Comparison of ENCODE assay signal across 8 cellular contexts in the genomic region with DNA sequence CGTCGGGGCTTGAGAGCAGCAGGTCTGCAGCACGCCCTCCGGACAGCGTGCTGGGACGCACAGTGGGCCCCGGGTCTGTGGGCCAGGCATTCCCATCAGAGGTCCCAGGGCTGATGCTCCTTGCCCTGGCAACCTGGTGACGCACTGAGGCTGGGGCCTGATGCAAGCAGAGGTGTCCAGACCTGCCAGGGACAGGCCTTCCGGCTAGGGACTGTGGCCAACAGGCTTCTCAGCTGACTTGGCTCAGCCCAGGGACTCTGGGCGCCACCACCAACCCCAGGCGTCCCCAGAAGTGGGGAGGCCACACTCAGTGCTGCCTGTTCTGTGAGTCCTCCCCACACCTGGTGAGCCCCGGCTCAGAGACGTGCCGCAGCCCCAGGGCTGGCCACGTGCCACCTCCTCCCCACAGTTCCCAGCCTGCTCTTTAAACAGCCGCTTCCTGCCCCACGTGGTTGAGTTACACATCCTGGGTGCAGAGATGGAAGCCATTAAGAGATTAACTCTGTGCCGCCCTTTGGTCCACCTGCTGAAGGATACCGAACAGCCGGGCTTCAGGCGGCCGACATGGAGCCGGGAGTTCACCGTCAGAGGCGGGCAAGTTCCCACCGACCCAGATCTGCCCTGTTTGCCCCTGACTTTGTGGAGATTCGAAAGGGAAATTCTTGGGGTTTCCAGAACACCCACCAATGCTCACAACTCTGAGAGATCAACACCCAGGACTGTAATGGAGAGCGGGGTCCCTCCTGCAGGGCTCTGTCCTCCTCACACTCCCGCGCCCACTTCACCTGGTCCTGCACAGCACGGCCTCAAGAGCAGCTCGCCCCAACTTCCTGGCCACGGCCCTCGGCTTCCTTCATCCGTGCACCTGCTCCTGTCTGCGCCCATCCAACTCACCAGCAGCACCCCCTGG. TPM values are rescaled to one million over a fixed set of nuclear protein-coding genes. Genes with fewer than 3 reads are reported as not detected.
DNase-seq lines count a peak whose midpoint lies in the region; ATAC-seq, FAIRE-seq and TF ChIP-seq lines count a peak whose summit lies in the region.

No MANE protein-coding gene starts in this region.

- DNase-seq in SHP77 treated with DMSO at 0.1 percent for 48 hours (lab: John Stamatoyannopoulos, UW) (peak; percentile 69), mammary epithelial cell (peak; percentile 89), H54 (ENCODE audit: insufficient read length, low spot score) (no peak), GM13976 (ENCODE audit: low spot score) (no peak)
- peak; percentile 34 to 87 (median 60) for DNase-seq in naive thymus-derived CD8-positive, alpha-beta T cell

- FAIRE-seq in H54 (lab: Jason Lieb, UNC): no peak

- peak overlapping the region in 10 of 11 experiments; percentile 5 to 93 (median 64); a peak in 18 of 22 replicates for H3K4me2 ChIP-seq in BLaER1 treated with 17β-estradiol and CSF1 and Interleukin-3, amounts not matched to agents 10 nM and 100 nM
- H3K4me2 ChIP-seq in mammary epithelial cell (ENCODE audit: insufficient read depth, low read depth, low read length): no peak overlapping the region

- in situ Hi-C loops in mammary epithelial cell (cut with MboI; ENCODE audit: low sequenced_read_pairs in 2 of 2): loop anchor here in 1 of 2 donors (10.0 kb wide), 1 partner anchor 147 kb away; no protein-coding TSS in a partner anchor
- in situ Hi-C loops in GM13976 (cut with MboI; ENCODE audit: low sequenced_read_pairs, unreplicated experiment): loop anchor here (25.0 kb wide), 1 partner anchor 430 kb away; no protein-coding TSS in a partner anchor

- TF ChIP-seq CTCF in mammary epithelial cell (conservative IDR thresholded peaks at IDR 0.05 in 1 of 2, IDR thresholded peaks at IDR 0.05 in 1 of 2; ENCODE audit: extremely low read depth in 1 of 2, insufficient read depth in 1 of 2, low read depth in 1 of 2, low read length in 2 of 2): no peak
- TF ChIP-seq CTCF in GM13976 (IDR thresholded peaks at IDR 0.05; ENCODE audit: borderline replicate concordance, control extremely low read depth, extremely low read depth, insufficient read depth, missing control alignments): no peak

- 48% methylated on average over 32 of the region's 36 CpGs for WGBS in mammary epithelial cell (ENCODE audit: low coverage, missing lambda C conversion rate)

- no peak for TF ChIP-seq POLR2A in H54 (IDR thresholded peaks at IDR 0.05; ENCODE audit: low read depth, low read length)

- no peaks in the 10 kb centered on the region for H3K36me3 Mint-ChIP-seq in naive thymus-derived CD8-positive, alpha-beta T cell

- peaks cover 0 to 43% (median 16%) of the 10 kb centered on the region in 11 experiments; a peak in 11 of 22 replicates for H3K36me3 ChIP-seq in BLaER1 treated with 17β-estradiol and CSF1 and Interleukin-3, amounts not matched to agents 10 nM and 100 nM
- H3K36me3 ChIP-seq in mammary epithelial cell (ENCODE audit: insufficient read depth, low read length): peaks cover 23% of the 10 kb centered on the region

- peak overlapping the region; percentile 28 to 84 (median 77) for H3K4me3 Mint-ChIP-seq in naive thymus-derived CD8-positive, alpha-beta T cell

- H3K9me3 ChIP-seq in BLaER1 treated with 17β-estradiol and CSF1 and Interleukin-3, amounts not matched to agents 10 nM and 100 nM (replicated peaks in 1 of 11): no peaks in the 10 kb centered on the region
- no peaks in the 10 kb centered on the region for H3K9me3 ChIP-seq in mammary epithelial cell (replicated peaks; ENCODE audit: insufficient read depth, low read length)

- peaks cover 29 to 63% (median 46%) of the 10 kb centered on the region in 4 donors for H3K4me1 Mint-ChIP-seq in naive thymus-derived CD8-positive, alpha-beta T cell

- H3K9ac ChIP-seq in BLaER1 treated with 17β-estradiol and CSF1 and Interleukin-3, amounts not matched to agents 10 nM and 100 nM: peak overlapping the region in 1 of 11 experiments; percentile 44; a peak in 3 of 22 replicates
- H3K9ac ChIP-seq in mammary epithelial cell (ENCODE audit: insufficient read depth, low read length): no peak overlapping the region

- peaks cover 7 to 83% (median 61%) of the 10 kb centered on the region in 10 experiments; a peak in 18 of 20 replicates for H3K4me1 ChIP-seq in BLaER1 treated with 17β-estradiol and CSF1 and Interleukin-3, amounts not matched to agents 10 nM and 100 nM
- peaks cover 27% of the 10 kb centered on the region for H3K4me1 ChIP-seq in mammary epithelial cell (ENCODE audit: insufficient read depth, low read length)

- no peak overlapping the region for H3K4me3 ChIP-seq in BLaER1 treated with 17β-estradiol and CSF1 and Interleukin-3, amounts not matched to agents 10 nM and 100 nM
- no peak overlapping the region for H3K4me3 ChIP-seq in mammary epithelial cell (replicated peaks in 1 of 3; ENCODE audit: insufficient read depth in 1 of 3, low read depth in 2 of 3, low read length in 3 of 3)

- H3K27ac ChIP-seq in BLaER1 treated with 17β-estradiol and CSF1 and Interleukin-3, amounts not matched to agents 10 nM and 100 nM: no peak overlapping the region
- H3K27ac ChIP-seq in mammary epithelial cell (ENCODE audit: insufficient read depth, low read depth, low read length): peak overlapping the region; percentile 60

- dilution Hi-C loops in mammary epithelial cell (cut with HindIII; ENCODE audit: low sequenced_read_pairs): no loop called here

- H3K9me3 Mint-ChIP-seq in naive thymus-derived CD8-positive, alpha-beta T cell: no peaks in the 10 kb centered on the region

- H3K27ac Mint-ChIP-seq in naive thymus-derived CD8-positive, alpha-beta T cell: peak overlapping the region; percentile 82 to 94 (median 92)

- H3K79me2 ChIP-seq in mammary epithelial cell (ENCODE audit: insufficient read depth, low read length): peaks cover 89% of the 10 kb centered on the region

- POLR2A ChIA-PET in naive thymus-derived CD8-positive, alpha-beta T cell (lab: Charles Lee): interaction anchor here (0.6 to 2.2 kb wide), 7 partner anchors 10 to 1283 kb away, joined by 3 to 7 read pairs (median 4); a partner anchor contains a TSS

- no peak overlapping the region for H2AFZ ChIP-seq in mammary epithelial cell (ENCODE audit: low read depth, low read length)

- no peaks in the 10 kb centered on the region for H3K27me3 Mint-ChIP-seq in naive thymus-derived CD8-positive, alpha-beta T cell

- CTCF ChIA-PET in mammary epithelial cell (lab: Charles Lee; ENCODE audit: low non-redundant PET): no interaction called here

- H4K20me1 ChIP-seq in BLaER1 treated with 17β-estradiol and CSF1 and Interleukin-3, amounts not matched to agents 10 nM and 100 nM: peaks cover 0 to 97% (median 47%) of the 10 kb centered on the region in 11 experiments; a peak in 14 of 22 replicates
- H4K20me1 ChIP-seq in mammary epithelial cell (ENCODE audit: insufficient read depth, low read length): peaks cover 3% of the 10 kb centered on the region

- H3K27me3 ChIP-seq in BLaER1 treated with 17β-estradiol and CSF1 and Interleukin-3, amounts not matched to agents 10 nM and 100 nM: no peaks in the 10 kb centered on the region; a peak in 1 of 22 replicates
- H3K27me3 ChIP-seq in mammary epithelial cell (ENCODE audit: insufficient read depth, low read length): no peaks in the 10 kb centered on the region

- ATAC-seq in naive thymus-derived CD8-positive, alpha-beta T cell: peak; percentile 87 to 93
- no peak for ATAC-seq in GM19452 (IDR thresholded peaks at IDR 0.05; ENCODE audit: unreplicated experiment)
- ATAC-seq in HG03097 (IDR thresholded peaks at IDR 0.05; ENCODE audit: low FRiP score, unreplicated experiment): no peak

- no TSS peak for BruUV-seq in mammary epithelial cell (replicated peaks; lab: Mats Ljungman, UMichigan)

- intact Hi-C loops in mammary epithelial cell (cut with micrococcal nuclease): loop anchor here (1.0 to 2.0 kb wide), 2 partner anchors 36 to 51 kb away; no protein-coding TSS in a partner anchor

RNA-seq across cellular contexts. Expression of a gene that starts 37.6 kb away (rescaled TPM):
- total RNA-seq in mammary epithelial cell: not detected
- polyA plus RNA-seq in mammary epithelial cell: not detected
- polyA minus RNA-seq in mammary epithelial cell: not detected
- 10 to 100 TPM; 10.2 to 10.5 TPM for total RNA-seq in naive thymus-derived CD8-positive, alpha-beta T cell
- polyA plus RNA-seq in naive thymus-derived CD8-positive, alpha-beta T cell: 10 to 100 TPM in 1 of 3 donors, 1 to 10 TPM in 2; 6.2 to 10.9 (median 6.4) TPM

RNA-seq across cellular contexts. Expression of a gene that starts 52.0 kb away (rescaled TPM):
- 100 to 1,000 TPM; 100 to 108 TPM for total RNA-seq in mammary epithelial cell
- polyA plus RNA-seq in mammary epithelial cell: 67.5 TPM
- polyA minus RNA-seq in mammary epithelial cell: 51.3 TPM
- total RNA-seq in naive thymus-derived CD8-positive, alpha-beta T cell: 10 to 100 TPM; 12.2 to 14.3 TPM
- polyA plus RNA-seq in naive thymus-derived CD8-positive, alpha-beta T cell: 1 to 10 TPM; 1.6 to 5.0 (median 3.5) TPM

Comparison
In these comparisons a context has a peak if more than half of its experiments do, and no peak if none do; other contexts are left out.
1. DNase-seq: peak in SHP77 treated with DMSO at 0.1 percent for 48 hours (single experiment), mammary epithelial cell (single experiment) and naive thymus-derived CD8-positive, alpha-beta T cell (10 of 10); none in H54 (single experiment) and GM13976 (single experiment).
2. ATAC-seq: peak in naive thymus-derived CD8-positive, alpha-beta T cell (2 of 2); none in GM19452 (single experiment) and HG03097 (single experiment).
3. RNA of a gene that starts 37.6 kb away (total RNA-seq): 10.2 to 10.5 TPM in naive thymus-derived CD8-positive, alpha-beta T cell; not detected in mammary epithelial cell; every median in the first group is over 10 times any median in the second.
4. RNA of a gene that starts 52.0 kb away (total RNA-seq): 100 to 108 TPM in mammary epithelial cell; 12.2 to 14.3 TPM in naive thymus-derived CD8-positive, alpha-beta T cell; every median in the first group is over 4 times any median in the second.